22 cellular contexts compared by ENCODE assay signal in the genomic region with DNA sequence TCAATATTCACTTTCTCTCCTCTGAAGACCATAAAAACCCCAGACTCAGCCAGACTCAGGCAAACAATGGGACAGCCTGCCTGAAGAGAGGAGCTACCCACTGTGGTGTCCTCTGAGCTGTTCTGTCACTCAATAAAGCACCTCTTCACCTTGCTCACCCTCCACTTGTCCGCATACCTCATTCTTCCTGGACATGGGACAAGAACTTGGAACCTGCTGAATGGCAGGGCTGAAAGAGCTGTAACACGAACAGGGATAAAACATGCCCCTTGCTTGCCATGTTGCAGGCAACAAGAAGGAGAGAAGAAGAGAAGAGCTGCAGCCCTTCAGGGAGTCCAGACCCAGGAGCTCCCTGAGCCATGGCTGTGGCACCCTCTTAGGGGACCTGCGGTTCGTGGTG.
"Had no signal": no experiment of that assay in that cellular context is flagged by ENCODE, and none has a peak within 500 bp of the region (broad histone marks: within the 10 kb centered on the region; RNA-seq: fewer than 3 reads in every experiment).

No MANE protein-coding gene starts in this region.

- ATAC-seq: natural killer cell; right lobe of liver; stimulated activated naive CD8-positive, alpha-beta T cell treated with anti-CD3 and anti-CD28 coated beads, Interleukin-15, amount 100 ng/mL, for 72 hours had no signal

- H2AFZ ChIP-seq: neural progenitor cell had no signal

- H3K36me3 ChIP-seq: neural progenitor cell, ovary, right atrium auricular region, right lobe of liver, upper lobe of left lung, vagina had no signal

- H3K27ac ChIP-seq: left ventricle myocardium inferior, neural progenitor cell, ovary, right atrium auricular region, right lobe of liver, tibial nerve, upper lobe of left lung, vagina had no signal

- DNase-seq: hypothalamus; immature natural killer cell; left ventricle myocardium inferior; mesendoderm; naive B cell; natural killer cell; nephron progenitor cell; ovary; right lobe of liver; stimulated activated CD4-positive, alpha-beta T cell treated with anti-CD3 and anti-CD28 coated beads, Interleukin-1b, Interleukin-23, amount 100 ng/mL, for 48 hours; stimulated activated CD4-positive, alpha-beta T cell treated with anti-CD3 and anti-CD28 coated beads, Interleukin-2, amount 100 ng/mL, for 48 hours; stimulated activated naive CD4-positive, alpha-beta T cell treated with Interleukin-2 at 50 U/mL for 16 hours; stimulated activated naive CD8-positive, alpha-beta T cell treated with anti-CD3 and anti-CD28 coated beads, Interleukin-15, amount 100 ng/mL, for 72 hours; substantia nigra had no signal

- H3K9me3 ChIP-seq: ovary, right lobe of liver, vagina had no signal

- H3K9ac ChIP-seq: neural progenitor cell had no signal

- H3K27me3 ChIP-seq: neural progenitor cell, ovary, right atrium auricular region, right lobe of liver, tibial nerve, upper lobe of left lung, vagina had no signal

- FAIRE-seq: islet of Langerhans had no signal

- H3K4me3 ChIP-seq: left ventricle myocardium inferior, lung, neural progenitor cell, ovary, right atrium auricular region, right lobe of liver, smooth muscle cell, tibial nerve, upper lobe of left lung, vagina had no signal

- H3K4me2 ChIP-seq: neural progenitor cell, smooth muscle cell had no signal

- H3K4me1 ChIP-seq: left ventricle myocardium inferior, right atrium auricular region, right lobe of liver, tibial nerve, vagina had no signal
